Comparison of ENCODE assay signal across 8 cellular contexts in the genomic region with DNA sequence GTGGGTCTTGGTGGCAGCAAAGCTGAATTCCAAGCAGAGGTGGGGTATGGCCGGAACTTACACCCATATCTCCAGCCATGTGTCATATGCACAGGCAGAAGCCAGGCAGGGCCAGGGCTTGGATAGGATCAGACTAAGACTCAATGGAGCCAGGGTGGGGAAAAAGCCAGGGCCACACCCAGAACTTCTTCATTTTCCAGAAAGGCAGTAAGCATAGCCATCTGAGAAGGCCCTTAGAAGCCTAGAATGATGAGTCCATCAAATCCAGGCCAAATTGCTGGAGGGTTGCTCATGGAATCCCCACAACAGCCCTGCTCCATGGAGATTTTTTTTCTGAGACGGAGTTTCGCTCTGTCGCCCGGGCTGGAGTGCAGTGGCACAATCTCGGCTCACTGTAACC.
"Had no signal": no experiment of that assay in that cellular context is flagged by ENCODE, and none has a peak within 500 bp of the region (broad histone marks: within the 10 kb centered on the region; RNA-seq: fewer than 3 reads in every experiment).

No MANE protein-coding gene starts in this region.

- H3K9me3 ChIP-seq: HAP-1 had no signal

- DNase-seq: GOT3, H7, H9, HCEC 1CT, HFFc6 had no signal

- H3K36me3 ChIP-seq: HAP-1 had no signal

- H3K4me1 ChIP-seq: HAP-1 had no signal

- H3K4me2 ChIP-seq: GM23338 had no signal

- H2AFZ ChIP-seq: GM23338 had no signal

- ATAC-seq: GM23338, HCT116 had no signal

- H3K4me3 ChIP-seq: GM23338, HAP-1 had no signal
